In the genomic region with DNA sequence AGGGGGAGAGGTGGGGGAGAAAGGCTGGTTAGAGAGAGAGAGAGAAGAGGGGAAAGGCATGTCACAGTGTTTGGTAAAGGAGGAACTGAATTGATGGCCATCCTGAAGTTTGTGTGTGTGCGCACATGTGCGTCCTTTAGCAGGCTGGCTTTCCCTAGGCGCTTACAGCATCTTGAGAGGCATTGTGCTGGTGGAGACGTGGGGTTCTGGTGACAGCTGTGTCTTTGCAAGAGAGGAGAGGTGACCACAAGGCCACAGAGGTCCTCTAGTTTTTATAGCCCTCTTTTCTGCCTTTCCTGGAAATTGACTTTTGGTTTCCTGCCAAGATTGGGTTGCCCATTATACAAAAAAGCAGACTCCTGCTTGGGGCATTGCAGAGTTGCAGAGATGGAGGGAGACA, we compare ENCODE assay signal across 9 cellular contexts.
DNase-seq lines count a peak whose midpoint lies in the region; ATAC-seq, FAIRE-seq and TF ChIP-seq lines count a peak whose summit lies in the region.
"Had no signal": no experiment of that assay in that cellular context is flagged by ENCODE, and none has a peak within 500 bp of the region (broad histone marks: within the 10 kb centered on the region; RNA-seq: fewer than 3 reads in every experiment).

No MANE protein-coding gene starts in this region.

- no peak overlapping the region for H2BK15ac ChIP-seq in H9 (ENCODE audit: low read depth, low read length)

- H3K18ac ChIP-seq in H9 (ENCODE audit: insufficient read length, low read depth, low read length) = no peak overlapping the region

- H4K91ac ChIP-seq in H9 (ENCODE audit: insufficient read length, low read depth, low read length) = no peak overlapping the region

- peaks cover 45% of the 10 kb centered on the region for H3K4me1 ChIP-seq in CD4-positive, alpha-beta memory T cell (ENCODE audit: insufficient read depth, low read length)
- peaks cover 2% of the 10 kb centered on the region; the same call in 1 of the 2 replicates for H3K4me1 ChIP-seq in H9 (ENCODE audit: insufficient read depth, low read length)
- no peaks in the 10 kb centered on the region for H3K4me1 ChIP-seq in parathyroid adenoma

- WGBS in H9 (ENCODE audit: extremely low coverage, insufficient read length, low lambda C conversion rate) = no CpG with 5 or more reads among the region's 4 CpGs

- H4K8ac ChIP-seq in H9 (replicated peaks; ENCODE audit: insufficient read length, low read depth, low read length) = no peak overlapping the region

- peaks cover 4% of the 10 kb centered on the region for H3K36me3 ChIP-seq in CD4-positive, alpha-beta memory T cell (ENCODE audit: insufficient read depth, low read length)
- no peaks in the 10 kb centered on the region for H3K36me3 ChIP-seq in parathyroid adenoma (ENCODE audit: control insufficient read depth, insufficient read depth, low read length)
- H3K36me3 ChIP-seq: cardiac muscle cell had no signal

- no peaks in the 10 kb centered on the region for H4K20me1 ChIP-seq in H9 (ENCODE audit: control insufficient read depth, insufficient read depth, insufficient read length)

- H3K79me1 ChIP-seq in H9 (ENCODE audit: insufficient read depth, low read depth, low read length, poor library complexity, severe bottlenecking) = no peaks in the 10 kb centered on the region

- H2AK5ac ChIP-seq in H9 (ENCODE audit: insufficient read length, low read length) = no peak overlapping the region

- H3T11ph ChIP-seq in H9 (ENCODE audit: low read length) = no peak overlapping the region

- intact Hi-C loops in CD4-positive, alpha-beta memory T cell (cut with micrococcal nuclease) = loop anchor here (1.0 to 10.0 kb wide), 4 partner anchors 47 to 1816 kb away; no protein-coding TSS in a partner anchor
- intact Hi-C loops in dorsolateral prefrontal cortex (cut with DNase I) = no loop called here

- H3K9me3 Mint-ChIP-seq in CD4-positive, alpha-beta memory T cell = peaks cover 0 to 14% (median 9%) of the 10 kb centered on the region in 8 donors
- peaks cover 18 to 19% of the 10 kb centered on the region in 2 experiments for H3K9me3 Mint-ChIP-seq in H9

- H3K23ac ChIP-seq in H9 (ENCODE audit: insufficient read length, low read depth, low read length) = no peak overlapping the region

- H3K27ac ChIP-seq in CD4-positive, alpha-beta memory T cell (ENCODE audit: low read depth, low read length) = peak overlapping the region; percentile 70
- H3K27ac ChIP-seq in H9 (ENCODE audit: insufficient read length, low read depth, low read length) (no peak overlapping the region), dorsolateral prefrontal cortex (peak overlapping the region in 1 of 59 donors; percentile 33), parathyroid adenoma (no peak overlapping the region)
- H3K27ac ChIP-seq: cardiac muscle cell, VCaP had no signal

- H3K36me3 Mint-ChIP-seq in CD4-positive, alpha-beta memory T cell = peaks cover 33 to 42% of the 10 kb centered on the region in 2 donors
- H3K36me3 Mint-ChIP-seq in H9 (ENCODE audit: insufficient read depth in 1 of 3, low read depth in 3 of 3) = peaks cover 7 to 12% (median 10%) of the 10 kb centered on the region in 3 experiments; a peak in 6 of 7 replicates

- H3K9ac ChIP-seq in H9 (ENCODE audit: extremely low read depth, insufficient read length, low read length) = no peak overlapping the region
- H3K9ac ChIP-seq in parathyroid adenoma = no peak overlapping the region

- POLR2A ChIA-PET in CD4-positive, alpha-beta memory T cell (lab: Charles Lee; ENCODE audit: partially characterized antibody) = interaction anchor here (1.2 to 5.2 kb wide), 8 partner anchors 10 to 1748 kb away, joined by 3 to 53 read pairs (median 6); no protein-coding TSS in a partner anchor

- H3K27me3 ChIP-seq in CD4-positive, alpha-beta memory T cell (ENCODE audit: insufficient read depth, low read length) = no peaks in the 10 kb centered on the region
- H3K27me3 ChIP-seq in H9 (ENCODE audit: insufficient read depth, low read length) (no peaks in the 10 kb centered on the region; the same call in 1 of the 2 replicates), dorsolateral prefrontal cortex (peaks cover 0 to 12% (median 0%) of the 10 kb centered on the region in 45 donors), parathyroid adenoma (ENCODE audit: control insufficient read depth, insufficient read depth, low read length) (no peaks in the 10 kb centered on the region)
- H3K27me3 ChIP-seq: cardiac muscle cell had no signal

- no peak for ATAC-seq in HG03045 (IDR thresholded peaks at IDR 0.05; ENCODE audit: unreplicated experiment)

- FAIRE-seq in frontal cortex (lab: Jason Lieb, UNC) = no peak

- H3K56ac ChIP-seq in H9 (ENCODE audit: insufficient read length, low read depth, low read length) = no peak overlapping the region

- CTCF ChIA-PET in CD4-positive, alpha-beta memory T cell (lab: Charles Lee; ENCODE audit: partially characterized antibody) = interaction anchor here (1.3 to 1.4 kb wide), 2 partner anchors 140 to 145 kb away, joined by 3 to 10 read pairs; no protein-coding TSS in a partner anchor

- no peak overlapping the region for H4K5ac ChIP-seq in H9 (ENCODE audit: insufficient read length, low read depth, low read length)

- H3K4me3 Mint-ChIP-seq in CD4-positive, alpha-beta memory T cell = peak overlapping the region; percentile 89 to 97 (median 94)
- peak overlapping the region; percentile 61 to 71 for H3K4me3 Mint-ChIP-seq in H9

- H3K9me3 ChIP-seq in CD4-positive, alpha-beta memory T cell (ENCODE audit: control insufficient read depth in 1 of 2, low read length in 2 of 2) = peaks cover 0 to 6% of the 10 kb centered on the region in 2 donors
- H3K9me3 ChIP-seq in H9 (ENCODE audit: control insufficient read depth, low read depth, low read length) = no peaks in the 10 kb centered on the region
- no peaks in the 10 kb centered on the region for H3K9me3 ChIP-seq in parathyroid adenoma (ENCODE audit: control insufficient read depth, low read length)

- H2BK12ac ChIP-seq in H9 (ENCODE audit: insufficient read length, low read depth, low read length) = no peak overlapping the region

- no peak for TF ChIP-seq CTCF in H9 (conservative IDR thresholded peaks at IDR 0.05)
- TF ChIP-seq CTCF in dorsolateral prefrontal cortex (IDR thresholded peaks at IDR 0.05 in 54 of 56, conservative IDR thresholded peaks at IDR 0.05 in 2 of 56; ENCODE audit: low read depth in 1 of 56, partially characterized antibody in 56 of 56) = no peak
- no peak for TF ChIP-seq CTCF in parathyroid adenoma (IDR thresholded peaks at IDR 0.05)

- peaks cover 9% of the 10 kb centered on the region for H3K23me2 ChIP-seq in H9 (ENCODE audit: insufficient read length, low read depth, low read length, poor library complexity, severe bottlenecking)

- no peaks in the 10 kb centered on the region for H3K79me2 ChIP-seq in H9 (ENCODE audit: insufficient read depth, low read length)
- H3K79me2 ChIP-seq in parathyroid adenoma = no peaks in the 10 kb centered on the region

- H2AFZ ChIP-seq in H9 (ENCODE audit: low read length) (no peak overlapping the region), parathyroid adenoma (peak overlapping the region; percentile 87)

- no peaks in the 10 kb centered on the region for H3K27me3 Mint-ChIP-seq in CD4-positive, alpha-beta memory T cell
- H3K27me3 Mint-ChIP-seq in H9 (ENCODE audit: low read depth) = peaks cover 33% of the 10 kb centered on the region

- H3K4me2 ChIP-seq in H9 (ENCODE audit: insufficient read depth, insufficient read length, low read length) (peak overlapping the region; percentile 68), parathyroid adenoma (ENCODE audit: low read length) (peak overlapping the region; percentile 86)

- H2BK5ac ChIP-seq in H9 (ENCODE audit: insufficient read length, low read length) = no peak overlapping the region

- no peak overlapping the region for H3K14ac ChIP-seq in H9 (ENCODE audit: insufficient read depth, low read length)

- no peak overlapping the region for H2BK20ac ChIP-seq in H9 (ENCODE audit: low read depth, low read length, poor library complexity, severe bottlenecking)

- peak overlapping the region; percentile 50 to 69 for H3K4me3 ChIP-seq in CD4-positive, alpha-beta memory T cell (ENCODE audit: low read length in 2 of 2)
- H3K4me3 ChIP-seq in dorsolateral prefrontal cortex (peak overlapping the region in 52 of 59 donors; percentile 0 to 66 (median 48)), parathyroid adenoma (ENCODE audit: low read depth, low read length) (peak overlapping the region; percentile 47)

- DNase-seq in CD4-positive, alpha-beta memory T cell = no peak
- DNase-seq in H9 (no peak), dorsolateral prefrontal cortex (no peak), frontal cortex (ENCODE audit: low spot score in 2 of 2) (no peak), NCI-H226 (no peak)

- H2BK120ac ChIP-seq in H9 (ENCODE audit: low read depth, low read length, poor library complexity, severe bottlenecking) = no peak overlapping the region

- peaks cover 28 to 69% (median 50%) of the 10 kb centered on the region in 4 donors for H3K4me1 Mint-ChIP-seq in CD4-positive, alpha-beta memory T cell
- H3K4me1 Mint-ChIP-seq in H9 = peaks cover 17 to 19% of the 10 kb centered on the region in 2 experiments

- peak overlapping the region; percentile 91 to 99 (median 97) for H3K27ac Mint-ChIP-seq in CD4-positive, alpha-beta memory T cell
- no peak overlapping the region; a peak in 1 of 7 replicates for H3K27ac Mint-ChIP-seq in H9

- no peak overlapping the region for H3K4ac ChIP-seq in H9 (ENCODE audit: low read depth, low read length)

Comparison
In these comparisons a context has a peak if more than half of its experiments do, and no peak if none do; other contexts are left out.
1. H3K27ac Mint-ChIP-seq: peak in CD4-positive, alpha-beta memory T cell (7 of 7); none in H9 (0 of 3).
2. Peak in every context shown above with its lines, with median percentiles within 50 percentile points of each other: H3K4me3 ChIP-seq.